ENCODE assay signal across 22 cellular contexts in the genomic region with DNA sequence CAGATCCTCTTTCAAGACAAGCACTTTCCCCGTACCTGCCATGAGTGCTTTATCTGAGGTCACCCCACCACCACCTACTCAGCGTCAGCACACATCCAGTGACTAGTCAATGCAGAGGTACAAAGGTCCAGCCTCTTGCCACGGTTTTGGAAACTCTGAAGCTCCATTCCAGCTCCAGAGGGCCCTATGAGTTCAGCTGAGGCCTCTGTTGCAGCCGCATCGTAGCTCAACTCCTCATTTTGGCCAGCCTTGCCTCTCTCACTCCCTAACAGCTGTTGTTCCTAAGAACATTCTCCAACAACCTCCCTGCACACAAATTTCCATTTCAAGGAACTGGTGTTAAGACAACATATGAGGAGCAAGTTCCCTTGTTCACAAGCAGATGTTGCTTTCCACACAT.
"Had no signal": no experiment of that assay in that cellular context is flagged by ENCODE, and none has a peak within 500 bp of the region (broad histone marks: within the 10 kb centered on the region; RNA-seq: fewer than 3 reads in every experiment).

No MANE protein-coding gene starts in this region.

- H3K27ac ChIP-seq: ascending aorta, body of pancreas had no signal

- ATAC-seq: activated CD8-positive, alpha-beta memory T cell treated with anti-CD3 and anti-CD28 coated beads, Interleukin-2, amount 10 ng/mL, durations not matched to agents 7 days and 5 days; body of pancreas; PC-3 had no signal

- H3K4me3 ChIP-seq: ascending aorta, body of pancreas had no signal

- H3K4me1 ChIP-seq: body of pancreas had no signal

- H3K36me3 ChIP-seq: ascending aorta had no signal

- DNase-seq: activated B cell treated with CpG ODN at 0.5 μM for 24 hours; activated CD4-positive, alpha-beta T cell treated with anti-CD3 and anti-CD28 coated beads for 1 hour; activated CD4-positive, alpha-beta T cell treated with anti-CD3 and anti-CD28 coated beads, Interleukin-2, amount 10 ng/mL, durations not matched to agents 24 days and 14 days; activated CD4-positive, alpha-beta T cell treated with anti-CD3 and anti-CD28 coated beads, Interleukin-2, amount 50 U/mL, for 48 hours; activated CD8-positive, alpha-beta memory T cell treated with anti-CD3 and anti-CD28 coated beads, Interleukin-2, amount 10 ng/mL, durations not matched to agents 7 days and 5 days; activated effector memory CD4-positive, alpha-beta T cell treated with Interleukin-2 at 50 U/mL for 16 hours; activated naive CD4-positive, alpha-beta T cell; activated T-cell treated with anti-CD3 and anti-CD28 coated beads, Interleukin-2, amount 50 U/mL, for 24 hours; body of pancreas; IMR-90; KG1; MM.1S; NCI-H1105; NCI-H1436 treated with DMSO at 0.1 percent for 48 hours; NCI-H187; NCI-H2081; NCI-H510A treated with DMSO at 0.1 percent for 48 hours; PC-3; SHP77 treated with DMSO at 0.1 percent for 48 hours; T-helper 9 cell had no signal

- H3K27me3 ChIP-seq: ascending aorta, body of pancreas had no signal

- FAIRE-seq: RCC 7860 had no signal
